29 cellular contexts compared by ENCODE assay signal in the genomic region with DNA sequence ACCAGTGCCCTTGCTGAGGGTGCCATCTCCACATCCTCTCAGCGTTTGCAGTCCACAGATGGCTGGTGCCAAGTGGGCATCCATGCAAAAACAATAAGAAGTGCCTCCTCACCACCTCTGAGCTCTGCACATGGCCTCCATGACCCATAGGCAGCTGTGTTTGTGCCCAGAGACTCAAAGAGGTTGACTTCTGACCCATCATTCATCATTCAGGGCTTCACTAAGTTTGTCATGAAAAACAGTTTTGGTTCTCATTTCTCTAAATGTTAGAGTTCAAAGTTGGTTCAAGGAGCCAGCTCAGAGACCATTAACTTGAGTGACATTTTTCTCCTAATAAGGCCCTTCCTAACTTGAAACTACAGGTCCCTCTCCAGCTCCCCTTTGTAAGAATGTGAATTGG.
"Had no signal": no experiment of that assay in that cellular context is flagged by ENCODE, and none has a peak within 500 bp of the region (broad histone marks: within the 10 kb centered on the region; RNA-seq: fewer than 3 reads in every experiment).

No MANE protein-coding gene starts in this region.

- H3K4me1 ChIP-seq: ascending aorta had no signal

- H3K27me3 ChIP-seq: ascending aorta, brain microvascular endothelial cell, cardiac muscle cell had no signal

- H3K27me3 Mint-ChIP-seq: activated naive CD8-positive, alpha-beta T cell treated with anti-CD3 and anti-CD28 coated beads, Interleukin-2, amount 50 U/mL, for 24 hours had no signal

- H3K36me3 Mint-ChIP-seq: activated naive CD4-positive, alpha-beta T cell treated with anti-CD3 and anti-CD28 coated beads, Interleukin-2, amount 50 U/mL, for 72 hours had no signal

- H3K9me3 ChIP-seq: ascending aorta had no signal

- H3K4me3 Mint-ChIP-seq: activated CD8-positive, alpha-beta T cell treated with anti-CD3 and anti-CD28 coated beads, Interleukin-2, amount 10 ng/mL, durations not matched to agents 7 days and 5 days; activated naive CD8-positive, alpha-beta T cell treated with anti-CD3 and anti-CD28 coated beads, Interleukin-2, amount 50 U/mL, for 24 hours; T-helper 1 cell treated with Interleukin-12 subunit alpha and Interleukin-12 subunit beta and Interleukin-4 antibody, amounts not matched to agents 30 μg/mL and 1 μg/mL, for 36 hours had no signal

- H3K4me2 ChIP-seq: KMS-11 had no signal

- DNase-seq: activated CD4-positive, alpha-beta T cell treated with anti-CD3 and anti-CD28 coated beads for 48 hours; activated CD4-positive, alpha-beta T cell treated with anti-CD3 and anti-CD28 coated beads, Interleukin-2, amount 50 U/mL, for 4 hours; activated CD8-positive, alpha-beta memory T cell treated with anti-CD3 and anti-CD28 coated beads, Interleukin-2, amount 50 U/mL, for 48 hours; activated CD8-positive, alpha-beta T cell treated with anti-CD3 and anti-CD28 coated beads, Interleukin-2, amount 10 ng/mL, durations not matched to agents 7 days and 5 days; activated effector memory CD4-positive, alpha-beta T cell treated with Interleukin-2 at 50 U/mL for 16 hours; activated naive CD4-positive, alpha-beta T cell; activated naive CD8-positive, alpha-beta T cell treated with anti-CD3 and anti-CD28 coated beads, Interleukin-2, amount 50 U/mL, for 24 hours; activated T-cell treated with anti-CD3 and anti-CD28 coated beads, Interleukin-2, amount 50 U/mL, for 1 hour; amniotic stem cell; brain microvascular endothelial cell; NCI-H1092 treated with DMSO at 0.1 percent for 48 hours; NCI-H1417 treated with DMSO at 0.1 percent for 48 hours; NCI-H1694; NCI-H2029; NCI-H2107; NCI-H345; NCI-H510A; NCI-H526 treated with DMSO at 0.1 percent for 48 hours; NCI-H82; NK-92 treated with Interleukin-12 subunit alpha and Interleukin-12 subunit beta, amount 100 ng/mL, for 24 hours; PC-3; SHP77 treated with DMSO at 0.1 percent for 48 hours had no signal

- H3K36me3 ChIP-seq: ascending aorta, brain microvascular endothelial cell, cardiac muscle cell had no signal

- H3K4me3 ChIP-seq: ascending aorta, cardiac muscle cell had no signal

- FAIRE-seq: RCC 7860 had no signal

- H3K27ac Mint-ChIP-seq: activated CD8-positive, alpha-beta T cell treated with anti-CD3 and anti-CD28 coated beads, Interleukin-2, amount 10 ng/mL, durations not matched to agents 7 days and 5 days; activated naive CD4-positive, alpha-beta T cell treated with anti-CD3 and anti-CD28 coated beads, Interleukin-2, amount 50 U/mL, for 72 hours; activated naive CD8-positive, alpha-beta T cell treated with anti-CD3 and anti-CD28 coated beads, Interleukin-2, amount 50 U/mL, for 24 hours; T-helper 1 cell treated with Interleukin-12 subunit alpha and Interleukin-12 subunit beta and Interleukin-4 antibody, amounts not matched to agents 30 μg/mL and 1 μg/mL, for 36 hours had no signal

- H3K27ac ChIP-seq: ascending aorta, brain microvascular endothelial cell, cardiac muscle cell, KMS-11 had no signal

- ATAC-seq: activated CD4-positive, CD25-positive, alpha-beta regulatory T cell treated with anti-CD3 and anti-CD28 coated beads, Interleukin-2, amount 50 U/mL, for 24 hours; activated CD8-positive, alpha-beta T cell treated with anti-CD3 and anti-CD28 coated beads, Interleukin-2, amount 10 ng/mL, durations not matched to agents 7 days and 5 days; activated naive CD4-positive, alpha-beta T cell treated with anti-CD3 and anti-CD28 coated beads, Interleukin-2, amount 50 U/mL, for 72 hours; activated naive CD8-positive, alpha-beta T cell treated with anti-CD3 and anti-CD28 coated beads, Interleukin-2, amount 50 U/mL, for 24 hours; PC-3 had no signal

- H3K9ac ChIP-seq: KMS-11 had no signal

- H3K4me1 Mint-ChIP-seq: activated naive CD8-positive, alpha-beta T cell treated with anti-CD3 and anti-CD28 coated beads, Interleukin-2, amount 50 U/mL, for 24 hours had no signal

- H3K9me3 Mint-ChIP-seq: activated naive CD4-positive, alpha-beta T cell treated with anti-CD3 and anti-CD28 coated beads, Interleukin-2, amount 50 U/mL, for 72 hours; activated naive CD8-positive, alpha-beta T cell treated with anti-CD3 and anti-CD28 coated beads, Interleukin-2, amount 50 U/mL, for 24 hours; T-helper 1 cell treated with Interleukin-12 subunit alpha and Interleukin-12 subunit beta and Interleukin-4 antibody, amounts not matched to agents 30 μg/mL and 1 μg/mL, for 36 hours had no signal
